In the genomic region with DNA sequence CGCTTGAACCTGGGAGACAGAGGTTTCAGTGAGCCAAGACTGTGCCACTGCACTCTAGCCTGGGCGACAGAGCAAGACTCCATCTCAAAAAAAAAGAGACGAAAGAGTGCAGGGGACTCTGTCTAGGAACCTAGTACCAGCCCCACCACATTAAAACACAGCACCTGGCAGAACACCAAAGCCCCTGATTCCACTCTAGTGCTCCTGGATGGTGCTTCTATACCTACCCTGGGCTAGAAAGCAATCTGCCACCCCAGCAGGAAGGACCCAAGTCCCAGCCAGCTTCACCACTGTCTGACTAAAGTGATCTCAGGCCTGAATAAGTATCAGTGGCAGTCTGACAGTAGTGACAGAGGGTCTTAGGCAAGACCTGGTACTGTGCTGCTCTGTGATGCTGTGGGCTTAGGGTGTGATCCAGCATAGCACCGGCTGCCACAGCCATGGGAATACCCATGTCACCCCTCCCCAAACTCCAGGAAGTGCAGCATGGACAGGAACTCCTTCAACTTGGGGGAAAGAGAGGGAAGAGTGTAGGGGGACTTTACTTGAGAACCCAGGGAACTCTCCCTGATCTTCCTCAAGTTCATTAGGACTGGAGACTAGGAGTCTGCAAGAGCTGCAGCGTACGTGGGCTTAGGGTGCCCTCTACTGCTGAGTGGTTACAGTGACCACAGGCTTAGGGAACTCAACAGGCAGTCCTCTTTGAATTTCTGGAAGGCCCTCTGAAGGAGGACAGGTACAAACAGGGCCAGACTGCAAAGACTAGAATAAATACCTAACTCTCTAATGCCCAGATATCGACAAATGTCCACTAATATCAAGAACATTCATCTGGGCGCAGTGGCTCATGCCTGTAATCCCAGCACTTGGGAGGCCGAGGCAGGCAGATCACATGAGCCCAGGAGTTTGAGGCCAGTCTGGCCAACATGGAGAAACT, we compare ENCODE assay signal across 1 cellular context.
TF ChIP-seq lines count a peak whose summit lies in the region.

No MANE protein-coding gene starts in this region.

TF ChIP-seq in HepG2, 621 proteins besides CTCF, POLR2A, EP300 and RAD21 (continued from another document):
- TF ChIP-seq, protein P1, sequence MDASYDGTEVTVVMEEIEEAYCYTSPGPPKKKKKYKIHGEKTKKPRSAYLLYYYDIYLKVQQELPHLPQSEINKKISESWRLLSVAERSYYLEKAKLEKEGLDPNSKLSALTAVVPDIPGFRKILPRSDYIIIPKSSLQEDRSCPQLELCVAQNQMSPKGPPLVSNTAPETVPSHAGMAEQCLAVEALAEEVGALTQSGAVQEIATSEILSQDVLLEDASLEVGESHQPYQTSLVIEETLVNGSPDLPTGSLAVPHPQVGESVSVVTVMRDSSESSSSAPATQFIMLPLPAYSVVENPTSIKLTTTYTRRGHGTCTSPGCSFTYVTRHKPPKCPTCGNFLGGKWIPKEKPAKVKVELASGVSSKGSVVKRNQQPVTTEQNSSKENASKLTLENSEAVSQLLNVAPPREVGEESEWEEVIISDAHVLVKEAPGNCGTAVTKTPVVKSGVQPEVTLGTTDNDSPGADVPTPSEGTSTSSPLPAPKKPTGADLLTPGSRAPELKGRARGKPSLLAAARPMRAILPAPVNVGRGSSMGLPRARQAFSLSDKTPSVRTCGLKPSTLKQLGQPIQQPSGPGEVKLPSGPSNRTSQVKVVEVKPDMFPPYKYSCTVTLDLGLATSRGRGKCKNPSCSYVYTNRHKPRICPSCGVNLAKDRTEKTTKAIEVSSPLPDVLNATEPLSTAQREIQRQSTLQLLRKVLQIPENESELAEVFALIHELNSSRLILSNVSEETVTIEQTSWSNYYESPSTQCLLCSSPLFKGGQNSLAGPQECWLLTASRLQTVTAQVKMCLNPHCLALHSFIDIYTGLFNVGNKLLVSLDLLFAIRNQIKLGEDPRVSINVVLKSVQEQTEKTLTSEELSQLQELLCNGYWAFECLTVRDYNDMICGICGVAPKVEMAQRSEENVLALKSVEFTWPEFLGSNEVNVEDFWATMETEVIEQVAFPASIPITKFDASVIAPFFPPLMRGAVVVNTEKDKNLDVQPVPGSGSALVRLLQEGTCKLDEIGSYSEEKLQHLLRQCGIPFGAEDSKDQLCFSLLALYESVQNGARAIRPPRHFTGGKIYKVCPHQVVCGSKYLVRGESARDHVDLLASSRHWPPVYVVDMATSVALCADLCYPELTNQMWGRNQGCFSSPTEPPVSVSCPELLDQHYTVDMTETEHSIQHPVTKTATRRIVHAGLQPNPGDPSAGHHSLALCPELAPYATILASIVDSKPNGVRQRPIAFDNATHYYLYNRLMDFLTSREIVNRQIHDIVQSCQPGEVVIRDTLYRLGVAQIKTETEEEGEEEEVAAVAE (CRISPR knock-in tag; IDR thresholded peaks at IDR 0.05; ENCODE audit: borderline replicate concordance), result peak; percentile 75; the same call in 1 of the 2 replicates
- TF ChIP-seq MYPOP (CRISPR knock-in tag; IDR thresholded peaks at IDR 0.05) (0 out of 2 replicates have a peak, but pooled peaks have one; percentile 64), ARID2 (CRISPR knock-in tag; IDR thresholded peaks at IDR 0.05; ENCODE audit: borderline replicate concordance) (0 out of 2 replicates have a peak, but pooled peaks have one; percentile 33), RCOR2 (CRISPR knock-in tag; IDR thresholded peaks at IDR 0.05) (no peak), BORCS8-MEF2B (CRISPR knock-in tag; IDR thresholded peaks at IDR 0.05) (peak; percentile 50; the same call in 1 of the 2 replicates), HINFP (CRISPR knock-in tag; IDR thresholded peaks at IDR 0.05; ENCODE audit: low read depth) (0 out of 2 replicates have a peak, but pooled peaks have one; percentile 29), BCL6 (CRISPR knock-in tag; IDR thresholded peaks at IDR 0.05) (0 out of 2 replicates have a peak, but pooled peaks have one; percentile 25), ZBTB25 (CRISPR knock-in tag; IDR thresholded peaks at IDR 0.05) (peak; percentile 35; the same call in 1 of the 2 replicates)
TF ChIP-seq in HepG2: peak in this region for 56.
